9 cellular contexts compared by ENCODE assay signal in the genomic region with DNA sequence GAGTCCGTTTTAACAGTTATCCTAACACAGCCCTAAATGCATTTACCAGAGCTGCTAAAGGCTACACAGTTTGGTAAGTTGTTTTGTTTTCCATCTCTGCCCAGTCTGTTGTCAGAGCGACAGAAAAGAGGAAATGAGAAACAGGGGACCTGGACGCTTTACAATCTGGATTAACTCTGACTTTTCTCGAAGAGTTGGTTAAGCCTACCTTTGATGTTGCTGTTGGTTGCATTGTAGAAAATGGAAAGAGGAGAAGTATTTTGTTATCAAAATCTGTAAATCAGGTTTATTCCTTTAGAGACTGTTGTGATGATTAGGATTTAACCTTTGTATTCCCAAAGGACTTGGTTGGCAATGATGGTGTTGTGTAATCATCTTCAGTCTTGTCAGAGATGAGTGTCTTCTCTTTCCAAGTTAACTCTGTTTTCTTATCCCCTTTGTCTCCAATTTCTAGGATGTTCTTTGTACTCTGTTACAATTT. TPM values are rescaled to one million over a fixed set of nuclear protein-coding genes. Genes with fewer than 3 reads are reported as not detected.
DNase-seq lines count a peak whose midpoint lies in the region; ATAC-seq and TF ChIP-seq lines count a peak whose summit lies in the region.
"Had no signal": no experiment of that assay in that cellular context is flagged by ENCODE, and none has a peak within 500 bp of the region (broad histone marks: within the 10 kb centered on the region; RNA-seq: fewer than 3 reads in every experiment).

No MANE protein-coding gene starts in this region.

- H2BK5ac ChIP-seq in mesendoderm (ENCODE audit: low read length): no peak overlapping the region

- no peaks in the 10 kb centered on the region for H4K20me1 ChIP-seq in OCI-LY3 (ENCODE audit: insufficient read depth, low read length)

- H3K27me3 ChIP-seq in GM06990 (replicated peaks; ENCODE audit: control insufficient read depth, insufficient read depth, low read length) (no peaks in the 10 kb centered on the region; the same call in 1 of the 2 replicates), OCI-LY3 (ENCODE audit: low read depth, low read length) (no peaks in the 10 kb centered on the region), mesendoderm (ENCODE audit: insufficient read depth, low read length, poor library complexity) (no peaks in the 10 kb centered on the region), aorta (ENCODE audit: control insufficient read depth in 1 of 2, insufficient read depth in 2 of 2, low read length in 1 of 2) (no peaks in the 10 kb centered on the region)

- no peak overlapping the region for H3K9ac ChIP-seq in OCI-LY3 (ENCODE audit: low read length)
- no peak overlapping the region for H3K9ac ChIP-seq in mesendoderm (ENCODE audit: low read length)

- no peak overlapping the region for H3K18ac ChIP-seq in mesendoderm (ENCODE audit: low read length)

- no peaks in the 10 kb centered on the region for H3K9me3 ChIP-seq in OCI-LY3 (ENCODE audit: insufficient read depth, low read length)
- no peaks in the 10 kb centered on the region for H3K9me3 ChIP-seq in aorta (ENCODE audit: control insufficient read depth, low read length)

- peak overlapping the region; percentile 48 for H3K4me2 ChIP-seq in OCI-LY3 (ENCODE audit: low read length)
- no peak overlapping the region for H3K4me2 ChIP-seq in mesendoderm (ENCODE audit: low read length)

- WGBS in mesendoderm (ENCODE audit: extremely low coverage, insufficient coverage, low lambda C conversion rate): no CpG with 5 or more reads among the region's 4 CpGs
- WGBS in aorta, 2 donors: 0 to 1% methylated on average over 4 of the region's 4 CpGs

- no peaks in the 10 kb centered on the region for H3K79me1 ChIP-seq in mesendoderm (ENCODE audit: low read length)

- ATAC-seq in HG02884 (IDR thresholded peaks at IDR 0.05; ENCODE audit: unreplicated experiment): peak; percentile 38
- peak; percentile 73 for ATAC-seq in aorta (ENCODE audit: low FRiP score)
- ATAC-seq in HG03571 (IDR thresholded peaks at IDR 0.05; ENCODE audit: unreplicated experiment): no peak

- intact Hi-C loops in aorta (cut with DNase I): loop anchor here in 1 of 2 donors (10.0 kb wide), 1 partner anchor 199 kb away; the partner anchor contains the start of gene YAP1

- H3K56ac ChIP-seq in mesendoderm (ENCODE audit: low read length): no peak overlapping the region

- no peak overlapping the region for H4K8ac ChIP-seq in mesendoderm (ENCODE audit: low read depth, low read length)

- no peak overlapping the region for H3K4ac ChIP-seq in mesendoderm (ENCODE audit: low read depth, low read length)

- H3K4me3 ChIP-seq in GM06990 (replicated peaks; ENCODE audit: low read depth, low read length): no peak overlapping the region
- peak overlapping the region; percentile 78 for H3K4me3 ChIP-seq in OCI-LY3 (ENCODE audit: low read length)
- no peak overlapping the region for H3K4me3 ChIP-seq in mesendoderm (ENCODE audit: low read length)
- H3K4me3 ChIP-seq in aorta (ENCODE audit: low read length in 2 of 2): peak overlapping the region; percentile 21 to 66

- H2BK15ac ChIP-seq in mesendoderm (replicated peaks; ENCODE audit: low read depth): no peak overlapping the region

- H2BK120ac ChIP-seq in mesendoderm (ENCODE audit: low read depth, low read length): no peak overlapping the region

- no peak overlapping the region for H2AK5ac ChIP-seq in mesendoderm (ENCODE audit: low read length)

- no peak overlapping the region for H3K23ac ChIP-seq in mesendoderm (ENCODE audit: low read length)

- peaks cover 7% of the 10 kb centered on the region; the same call in 1 of the 2 replicates for H3K4me1 ChIP-seq in OCI-LY3 (ENCODE audit: low read length)
- no peaks in the 10 kb centered on the region for H3K4me1 ChIP-seq in mesendoderm (ENCODE audit: control insufficient read depth, low read depth, low read length)
- H3K4me1 ChIP-seq in aorta (ENCODE audit: control insufficient read depth in 1 of 2, insufficient read depth in 2 of 2, low read length in 2 of 2): peaks cover 3 to 4% of the 10 kb centered on the region in 2 donors

- no peaks in the 10 kb centered on the region for H3K79me2 ChIP-seq in OCI-LY3 (ENCODE audit: low read length)
- no peaks in the 10 kb centered on the region for H3K79me2 ChIP-seq in mesendoderm (ENCODE audit: control insufficient read depth, insufficient read depth, low read length)

- no peaks in the 10 kb centered on the region for H3K36me3 ChIP-seq in GM06990 (ENCODE audit: control insufficient read depth, insufficient read depth, low read length)
- H3K36me3 ChIP-seq in OCI-LY3 (replicated peaks; ENCODE audit: low read depth, low read length): no peaks in the 10 kb centered on the region
- H3K36me3 ChIP-seq in mesendoderm (ENCODE audit: control insufficient read depth, insufficient read depth, low read length): no peaks in the 10 kb centered on the region
- H3K36me3 ChIP-seq in aorta (ENCODE audit: control insufficient read depth in 1 of 2, insufficient read depth in 2 of 2, low read length in 1 of 2): no peaks in the 10 kb centered on the region

- H3K27ac ChIP-seq in OCI-LY3 (ENCODE audit: low read length): no peak overlapping the region
- peak overlapping the region; percentile 86 for H3K27ac ChIP-seq in cingulate gyrus (ENCODE audit: low read depth, low read length)
- H3K27ac ChIP-seq in mesendoderm (ENCODE audit: low read depth, low read length): no peak overlapping the region
- peak overlapping the region; percentile 77 to 79 for H3K27ac ChIP-seq in aorta (ENCODE audit: low read depth in 1 of 2, low read length in 2 of 2)
- H3K27ac ChIP-seq: HL-60 had no signal

- TF ChIP-seq CTCF in GM06990 (IDR thresholded peaks at IDR 0.05; ENCODE audit: insufficient read depth, low read length, poor library complexity, severe bottlenecking) (no peak), OCI-LY3 (IDR thresholded peaks at IDR 0.05; ENCODE audit: low read depth, low read length) (no peak)

- no peak overlapping the region for H2AFZ ChIP-seq in OCI-LY3 (ENCODE audit: low read depth, low read length)

- no peak overlapping the region for H4K5ac ChIP-seq in mesendoderm (ENCODE audit: low read length)

- peak; percentile 7 for DNase-seq in A172 (ENCODE audit: low spot score)
- peak; percentile 19 for DNase-seq in GM06990 (ENCODE audit: extremely low read depth, insufficient read length)
- peak; percentile 62 for DNase-seq in mesendoderm
- DNase-seq in aorta: no peak

RNA-seq across cellular contexts. Expression of gene ANGPTL5, which starts 0.5 kb away (rescaled TPM):
- not detected in 2 replicates for total RNA-seq in A172 (2014; rRNA removed; shearing (Covaris generic))
- polyA plus RNA-seq in mesendoderm (2013, experiment 1 of 2): not detected
- not detected for polyA plus RNA-seq in mesendoderm (2013, experiment 2 of 2)
- total RNA-seq in aorta: 1 to 10 TPM; 1.3 to 3.3 TPM
- polyA plus RNA-seq in aorta: not detected

RNA-seq across cellular contexts. Expression of gene CEP126, which starts 1.0 kb away (rescaled TPM):
- 0.72 TPM in 2 replicates for total RNA-seq in A172 (2014; rRNA removed; shearing (Covaris generic))
- polyA plus RNA-seq in mesendoderm (2013, experiment 1 of 2): 0.80 TPM
- polyA plus RNA-seq in mesendoderm (2013, experiment 2 of 2): 0.78 TPM
- 10 to 100 TPM in 1 of 2 donors, 1 to 10 TPM in 1; 9.8 to 13.2 TPM for total RNA-seq in aorta
- polyA plus RNA-seq in aorta: 10 to 100 TPM in 1 of 2 donors, 1 to 10 TPM in 1; 3.0 to 14.7 TPM

Comparison
In these comparisons a context has a peak if more than half of its experiments do, and no peak if none do; other contexts are left out.
1. DNase-seq: peak in A172 (single experiment), GM06990 (single experiment) and mesendoderm (single experiment); none in aorta (0 of 2).
2. H3K4me3 ChIP-seq: peak in OCI-LY3 (single experiment) and aorta (2 of 2); none in GM06990 (single experiment) and mesendoderm (single experiment).
3. H3K27ac ChIP-seq: peak in cingulate gyrus (single experiment) and aorta (2 of 2); none in OCI-LY3 (single experiment) and mesendoderm (single experiment).